ENCODE assay signal across 20 cellular contexts in genomic region chr14:102081231-102082080, GRCh38. TPM values are rescaled to one million over a fixed set of nuclear protein-coding genes. Genes with fewer than 3 reads are reported as not detected.
DNase-seq lines count a peak whose midpoint lies in the region; ATAC-seq, FAIRE-seq and TF ChIP-seq lines count a peak whose summit lies in the region.
"Had no signal": no experiment of that assay in that cellular context is flagged by ENCODE, and none has a peak within 500 bp of the region (broad histone marks: within the 10 kb centered on the region; RNA-seq: fewer than 3 reads in every experiment).

No MANE protein-coding gene starts in this region.

- H3K9me3 Mint-ChIP-seq in activated CD8-positive, alpha-beta memory T cell treated with anti-CD3 and anti-CD28 coated beads, Interleukin-2, amount 10 ng/mL, durations not matched to agents 7 days and 5 days (ENCODE audit: low read depth) = no peaks in the 10 kb centered on the region
- H3K9me3 Mint-ChIP-seq in HFFc6 (no peaks in the 10 kb centered on the region), astrocyte (ENCODE audit: unreplicated experiment) (no peaks in the 10 kb centered on the region), nephron progenitor cell (no peaks in the 10 kb centered on the region)
- H3K9me3 Mint-ChIP-seq: effector memory CD8-positive, alpha-beta T cell had no signal

- H3K4me1 ChIP-seq in astrocyte (ENCODE audit: insufficient read depth, low read length) (peaks cover 24% of the 10 kb centered on the region), body of pancreas (peaks cover 47% of the 10 kb centered on the region)

- peak overlapping the region; percentile 96 for H3K4me2 ChIP-seq in astrocyte (ENCODE audit: low read length)

- CTCF ChIA-PET in activated CD8-positive, alpha-beta memory T cell treated with anti-CD3 and anti-CD28 coated beads, Interleukin-2, amount 10 ng/mL, durations not matched to agents 7 days and 5 days (lab: Charles Lee) = no interaction called here

- no peak overlapping the region for H3K9ac ChIP-seq in astrocyte (ENCODE audit: low read length)

- H2AFZ ChIP-seq in astrocyte (ENCODE audit: low read depth, low read length) = no peak overlapping the region

- H3K4me1 Mint-ChIP-seq in activated CD8-positive, alpha-beta memory T cell treated with anti-CD3 and anti-CD28 coated beads, Interleukin-2, amount 10 ng/mL, durations not matched to agents 7 days and 5 days = peaks cover 55% of the 10 kb centered on the region
- H3K4me1 Mint-ChIP-seq in HFFc6 (ENCODE audit: low read depth) (peaks cover 42% of the 10 kb centered on the region), astrocyte (ENCODE audit: low read depth, unreplicated experiment) (peaks cover 33% of the 10 kb centered on the region), nephron progenitor cell (peaks cover 46% of the 10 kb centered on the region)

- H3K79me2 ChIP-seq in astrocyte (ENCODE audit: insufficient read depth, low read length) = peaks cover 60% of the 10 kb centered on the region

- no peak overlapping the region for H3K4me3 Mint-ChIP-seq in activated CD8-positive, alpha-beta memory T cell treated with anti-CD3 and anti-CD28 coated beads, Interleukin-2, amount 10 ng/mL, durations not matched to agents 7 days and 5 days
- H3K4me3 Mint-ChIP-seq in HFFc6 (0 out of 2 replicates have a peak overlapping the region, but pooled peaks have one; percentile 24), astrocyte (ENCODE audit: unreplicated experiment) (no peak overlapping the region), nephron progenitor cell (no peak overlapping the region)

- H4K20me1 ChIP-seq in astrocyte (ENCODE audit: insufficient read depth, low read length) = peaks cover 73% of the 10 kb centered on the region

- H3K27ac ChIP-seq in astrocyte (ENCODE audit: low read depth, low read length) (no peak overlapping the region), body of pancreas (no peak overlapping the region)
- H3K27ac ChIP-seq: lower lobe of right lung, transverse colon had no signal

- no peak for ATAC-seq in activated CD8-positive, alpha-beta memory T cell treated with anti-CD3 and anti-CD28 coated beads, Interleukin-2, amount 10 ng/mL, durations not matched to agents 7 days and 5 days
- ATAC-seq in Right ventricle myocardium superior (ENCODE audit: poor library complexity) (no peak), body of pancreas (no peak)
- ATAC-seq: effector memory CD8-positive, alpha-beta T cell; lower lobe of right lung; right cardiac atrium had no signal

- H3K4me3 ChIP-seq in astrocyte (ENCODE audit: insufficient read depth, low read depth, low read length) (no peak overlapping the region), body of pancreas (no peak overlapping the region)
- H3K4me3 ChIP-seq: breast epithelium, lower lobe of right lung, MG63, transverse colon had no signal

- WGBS in body of pancreas, 2 donors = 77 to 85% methylated on average over 7 of the region's 7 CpGs

- TF ChIP-seq POLR2A in body of pancreas (IDR thresholded peaks at IDR 0.05) = no peak

- H3K27me3 Mint-ChIP-seq in activated CD8-positive, alpha-beta memory T cell treated with anti-CD3 and anti-CD28 coated beads, Interleukin-2, amount 10 ng/mL, durations not matched to agents 7 days and 5 days = no peaks in the 10 kb centered on the region
- peaks cover 6% of the 10 kb centered on the region; the same call in 1 of the 2 replicates for H3K27me3 Mint-ChIP-seq in HFFc6 (ENCODE audit: insufficient read depth)
- no peaks in the 10 kb centered on the region for H3K27me3 Mint-ChIP-seq in astrocyte (ENCODE audit: low read depth, unreplicated experiment)
- no peaks in the 10 kb centered on the region for H3K27me3 Mint-ChIP-seq in nephron progenitor cell (ENCODE audit: low read depth, poor library complexity)
- H3K27me3 Mint-ChIP-seq: effector memory CD8-positive, alpha-beta T cell had no signal

- H3K27me3 ChIP-seq in astrocyte (ENCODE audit: insufficient read depth, low read length) (no peaks in the 10 kb centered on the region), body of pancreas (no peaks in the 10 kb centered on the region)
- H3K27me3 ChIP-seq: breast epithelium, MG63, transverse colon had no signal

- peak overlapping the region; percentile 49 for H3K27ac Mint-ChIP-seq in activated CD8-positive, alpha-beta memory T cell treated with anti-CD3 and anti-CD28 coated beads, Interleukin-2, amount 10 ng/mL, durations not matched to agents 7 days and 5 days
- peak overlapping the region; percentile 14; the same call in 1 of the 2 replicates for H3K27ac Mint-ChIP-seq in HFFc6
- H3K27ac Mint-ChIP-seq in astrocyte (ENCODE audit: unreplicated experiment) = no peak overlapping the region
- peak overlapping the region; percentile 19 for H3K27ac Mint-ChIP-seq in nephron progenitor cell

- no peaks in the 10 kb centered on the region for H3K9me3 ChIP-seq in astrocyte (ENCODE audit: insufficient read depth, low read depth, low read length)
- no peaks in the 10 kb centered on the region for H3K9me3 ChIP-seq in body of pancreas
- H3K9me3 ChIP-seq: breast epithelium, lower lobe of right lung, MG63, transverse colon had no signal

- intact Hi-C loops in Right ventricle myocardium superior (cut with DNase I) (no loop called here), body of pancreas (cut with DNase I) (no loop called here)

- no peak for DNase-seq in activated CD8-positive, alpha-beta memory T cell treated with anti-CD3 and anti-CD28 coated beads, Interleukin-2, amount 10 ng/mL, durations not matched to agents 7 days and 5 days
- no peak for DNase-seq in activated CD8-positive, alpha-beta memory T cell treated with anti-CD3 and anti-CD28 coated beads, Interleukin-2, amount 50 U/mL, for 48 hours
- DNase-seq in HFFc6 = no peak
- DNase-seq in astrocyte (ENCODE audit: low read depth) = no peak
- DNase-seq in nephron progenitor cell = no peak
- no peak for DNase-seq in Right ventricle myocardium superior
- no peak for DNase-seq in body of pancreas
- no peak for DNase-seq in amniotic stem cell (lab: John Stamatoyannopoulos, UW)
- DNase-seq: activated CD4-positive, alpha-beta T cell treated with anti-CD3 and anti-CD28 coated beads for 1 hour; activated effector memory CD4-positive, alpha-beta T cell treated with Interleukin-2 at 50 U/mL for 16 hours; effector memory CD8-positive, alpha-beta T cell; lower lobe of right lung; MG63; NCI-H2081 treated with DMSO at 0.1 percent for 48 hours; NCI-H526 treated with DMSO at 0.1 percent for 48 hours; right cardiac atrium; stimulated activated CD4-positive, alpha-beta T cell treated with anti-CD3 and anti-CD28 coated beads, Interleukin-2, amount 100 ng/mL, for 48 hours; transverse colon had no signal

- FAIRE-seq in astrocyte (lab: Jason Lieb, UNC) = peak; percentile 45
- FAIRE-seq: GM19239 had no signal

- H3K36me3 Mint-ChIP-seq in activated CD8-positive, alpha-beta memory T cell treated with anti-CD3 and anti-CD28 coated beads, Interleukin-2, amount 10 ng/mL, durations not matched to agents 7 days and 5 days = peaks cover 79% of the 10 kb centered on the region
- H3K36me3 Mint-ChIP-seq in HFFc6 (ENCODE audit: low read depth) (peaks cover 76% of the 10 kb centered on the region), astrocyte (ENCODE audit: low read depth, unreplicated experiment) (peaks cover 39% of the 10 kb centered on the region), nephron progenitor cell (ENCODE audit: low read depth) (peaks cover 93% of the 10 kb centered on the region)

- TF ChIP-seq CTCF in HFFc6 (IDR thresholded peaks at IDR 0.05) (no peak), astrocyte (IDR thresholded peaks at IDR 0.05; ENCODE audit: insufficient read depth, low read depth, low read length) (no peak), nephron progenitor cell (IDR thresholded peaks at IDR 0.05) (no peak), body of pancreas (IDR thresholded peaks at IDR 0.05) (no peak)

- H3K36me3 ChIP-seq in astrocyte (ENCODE audit: insufficient read depth, low read length) = peaks cover 71% of the 10 kb centered on the region
- H3K36me3 ChIP-seq in body of pancreas (replicated peaks in 1 of 2; ENCODE audit: insufficient read depth in 1 of 2, low read depth in 2 of 2) = peaks cover 13 to 38% of the 10 kb centered on the region in 2 donors

RNA-seq across cellular contexts. Expression of gene HSP90AA1, which starts 5.4 kb away (rescaled TPM):
- 100 to 1,000 TPM; 543 to 668 TPM for total RNA-seq in activated CD8-positive, alpha-beta memory T cell treated with anti-CD3 and anti-CD28 coated beads, Interleukin-2, amount 10 ng/mL, durations not matched to agents 7 days and 5 days
- 100 to 1,000 TPM; 616 to 859 (median 665) TPM for total RNA-seq in HFFc6 (2021; fragmentation: NEBNext Ultra II Directional; extraction: Animal tissue kit (Norgen Biotek cat#: 25700))
- total RNA-seq in astrocyte = 352 and 428 TPM in 2 replicates
- total RNA-seq in Right ventricle myocardium superior = 483 TPM
- 100 to 1,000 TPM; 197 to 251 TPM for total RNA-seq in body of pancreas

RNA-seq across cellular contexts. Expression of gene WDR20, which starts 58.2 kb away (rescaled TPM):
- total RNA-seq in activated CD8-positive, alpha-beta memory T cell treated with anti-CD3 and anti-CD28 coated beads, Interleukin-2, amount 10 ng/mL, durations not matched to agents 7 days and 5 days = 10 to 100 TPM; 32.6 to 33.6 TPM
- 10 to 100 TPM; 24.4 to 28.7 (median 27.7) TPM for total RNA-seq in HFFc6 (2021; fragmentation: NEBNext Ultra II Directional; extraction: Animal tissue kit (Norgen Biotek cat#: 25700))
- 22.4 and 23.6 TPM in 2 replicates for total RNA-seq in astrocyte
- 19.2 TPM for total RNA-seq in Right ventricle myocardium superior
- 10 to 100 TPM; 12.2 to 15.5 TPM for total RNA-seq in body of pancreas
